In the genomic region with DNA sequence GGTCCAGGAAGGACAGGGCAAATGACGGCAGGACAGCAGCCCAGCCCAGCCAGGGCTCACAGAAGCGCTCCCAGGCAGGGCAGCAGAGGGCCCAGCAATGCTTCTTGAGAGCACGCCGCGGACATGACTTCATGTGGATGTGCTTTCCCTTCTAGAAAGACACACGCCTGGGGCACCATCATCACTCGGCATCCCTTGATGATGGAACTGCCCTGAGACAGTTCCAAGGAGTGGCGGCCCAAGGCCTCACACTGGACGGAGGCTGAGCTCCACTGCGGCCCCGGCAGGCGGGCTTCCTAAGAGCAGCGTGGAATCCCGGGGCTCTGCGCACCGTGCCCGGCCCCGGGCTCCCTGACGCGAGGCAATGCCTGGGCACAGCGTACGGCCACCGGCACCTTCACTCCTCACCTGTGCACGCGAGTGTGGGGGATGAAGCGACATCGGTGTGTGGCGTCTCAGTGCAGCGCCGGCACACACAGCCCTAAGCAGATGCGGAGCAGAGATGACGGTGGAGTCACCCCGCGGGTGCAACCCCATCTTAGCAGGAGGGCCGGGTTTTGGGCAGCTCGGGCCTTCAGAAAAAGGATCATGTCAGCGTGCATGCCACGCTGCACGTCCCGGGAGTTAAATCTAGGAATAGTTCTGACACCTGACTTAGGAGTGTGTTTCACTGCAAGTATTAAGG, we compare ENCODE assay signal across 19 cellular contexts.
DNase-seq lines count a peak whose midpoint lies in the region; ATAC-seq and TF ChIP-seq lines count a peak whose summit lies in the region.
"Had no signal": no experiment of that assay in that cellular context is flagged by ENCODE, and none has a peak within 500 bp of the region (broad histone marks: within the 10 kb centered on the region; RNA-seq: fewer than 3 reads in every experiment).

No MANE protein-coding gene starts in this region.

- CTCF ChIA-PET in HCT116 (lab: Charles Lee) = no interaction called here

- no peak for TF ChIP-seq CTCF in HCT116 (IDR thresholded peaks at IDR 0.05 in 2 of 3, conservative IDR thresholded peaks at IDR 0.05 in 1 of 3; ENCODE audit: borderline replicate concordance in 1 of 3, insufficient read depth in 1 of 3, low read depth in 2 of 3, low read length in 2 of 3)
- TF ChIP-seq CTCF in ascending aorta (IDR thresholded peaks at IDR 0.05) = no peak
- no peak for TF ChIP-seq CTCF in stomach (IDR thresholded peaks at IDR 0.05)

- H2AFZ ChIP-seq in HCT116 (ENCODE audit: low read depth, low read length, poor library complexity, severe bottlenecking) = no peak overlapping the region

- H3K4me3 ChIP-seq in HCT116 (replicated peaks in 1 of 2; ENCODE audit: low read depth in 1 of 2, low read length in 2 of 2) = no peak overlapping the region
- no peak overlapping the region for H3K4me3 ChIP-seq in ascending aorta
- no peak overlapping the region for H3K4me3 ChIP-seq in stomach

- no peaks in the 10 kb centered on the region for H3K9me2 ChIP-seq in HCT116 (ENCODE audit: insufficient read depth)

- ATAC-seq in HCT116 = no peak
- ATAC-seq: left colon had no signal

- no peaks in the 10 kb centered on the region for H3K9me3 ChIP-seq in HCT116 (ENCODE audit: control insufficient read depth in 1 of 2, insufficient read depth in 1 of 2, low read depth in 1 of 2, low read length in 2 of 2)
- H3K9me3 ChIP-seq in ascending aorta = no peaks in the 10 kb centered on the region
- H3K9me3 ChIP-seq in stomach = no peaks in the 10 kb centered on the region

- TF ChIP-seq EP300 in stomach (IDR thresholded peaks at IDR 0.05) = no peak

- H3K4me1 ChIP-seq in HCT116 (ENCODE audit: control insufficient read depth in 1 of 2, insufficient read depth in 2 of 2, low read length in 2 of 2) (peaks cover 21 to 66% of the 10 kb centered on the region in 2 experiments), ascending aorta (peaks cover 14 to 66% of the 10 kb centered on the region in 2 donors), stomach (peaks cover 0 to 4% (median 0%) of the 10 kb centered on the region in 4 donors)

- peak overlapping the region; percentile 78 for H3K4me2 ChIP-seq in HCT116 (ENCODE audit: low read length)

- DNase-seq in HCT116 (ENCODE audit: low read depth, low spot score) (no peak), ascending aorta (ENCODE audit: low spot score in 2 of 2) (no peak), mucosa of gallbladder (ENCODE audit: low spot score) (peak; percentile 9), stomach (peak; percentile 13), NCI-H2227 (lab: John Stamatoyannopoulos, UW; ENCODE audit: unreplicated experiment) (no peak), SIG-M5 (lab: John Stamatoyannopoulos, UW) (no peak), Kasumi-1 (lab: John Stamatoyannopoulos, UW) (no peak)
- DNase-seq: activated CD4-positive, alpha-beta T cell treated with anti-CD3 and anti-CD28 coated beads, Interleukin-2, amount 10 ng/mL, durations not matched to agents 7 days and 5 days; activated gamma-delta T cell treated with Interleukin-2 at 50 U/mL for 16 hours; AML-193; caudate nucleus; DMS79; left colon; midbrain; MV-4-11; NCI-H1694 treated with DMSO at 0.1 percent for 48 hours; NCI-H82; SHP77 treated with DMSO at 0.1 percent for 48 hours; T-helper 2 cell had no signal

- H3K27ac ChIP-seq in HCT116 (ENCODE audit: low read depth, low read length) (peak overlapping the region; percentile 34; the same call in 1 of the 2 replicates), ascending aorta (peak overlapping the region; percentile 87 to 95), stomach (no peak overlapping the region)

- intact Hi-C loops in HCT116 (cut with micrococcal nuclease) (no loop called here), ascending aorta (cut with DNase I) (loop anchor here (5.0 to 10.0 kb wide), 2 partner anchors 210 to 1622 kb away; no protein-coding TSS in a partner anchor), stomach (cut with DNase I; ENCODE audit: low total_unique reads) (no loop called here)

- H3K79me2 ChIP-seq in HCT116 (ENCODE audit: insufficient read depth, low read length) = no peaks in the 10 kb centered on the region

- 89 to 96% (median 95%) methylated on average over 17 to 40 of the region's 40 CpGs for WGBS in stomach, 5 donors

- H4K20me1 ChIP-seq in HCT116 (ENCODE audit: insufficient read depth) = no peaks in the 10 kb centered on the region

- no peaks in the 10 kb centered on the region for H3K27me3 ChIP-seq in HCT116 (ENCODE audit: insufficient read depth, low read length)
- no peaks in the 10 kb centered on the region for H3K27me3 ChIP-seq in ascending aorta
- H3K27me3 ChIP-seq in stomach = no peaks in the 10 kb centered on the region

- POLR2A ChIA-PET in HCT116 (lab: Charles Lee) = no interaction called here

- no peak overlapping the region for H3K9ac ChIP-seq in HCT116 (ENCODE audit: low read length)

- H3K36me3 ChIP-seq in HCT116 (ENCODE audit: control insufficient read depth in 1 of 2, insufficient read depth in 2 of 2, low read length in 2 of 2) = no peaks in the 10 kb centered on the region
- H3K36me3 ChIP-seq in ascending aorta = no peaks in the 10 kb centered on the region
- H3K36me3 ChIP-seq in stomach = no peaks in the 10 kb centered on the region

- BruUV-seq in HCT116 (replicated peaks; lab: Mats Ljungman, UMichigan) = no TSS peak

- TF ChIP-seq POLR2A in HCT116 (IDR thresholded peaks at IDR 0.05; ENCODE audit: borderline replicate concordance, extremely low read depth, insufficient read depth, insufficient read length) (no peak), stomach (IDR thresholded peaks at IDR 0.05) (no peak)

- no peak for TF ChIP-seq RAD21 in HCT116 (IDR thresholded peaks at IDR 0.05; ENCODE audit: low read depth)

- RAD21 ChIA-PET in HCT116 (lab: Charles Lee; ENCODE audit: low non-redundant PET in 1 of 2, low total read pairs in 2 of 2, uncharacterized antibody in 2 of 2, unreplicated experiment in 2 of 2) = no interaction called here

TF ChIP-seq in HCT116, 20 proteins besides CTCF, POLR2A, EP300 and RAD21:
- no peak for TF ChIP-seq SRF (IDR thresholded peaks at IDR 0.05; ENCODE audit: low read depth)
- TF ChIP-seq, protein P1, sequence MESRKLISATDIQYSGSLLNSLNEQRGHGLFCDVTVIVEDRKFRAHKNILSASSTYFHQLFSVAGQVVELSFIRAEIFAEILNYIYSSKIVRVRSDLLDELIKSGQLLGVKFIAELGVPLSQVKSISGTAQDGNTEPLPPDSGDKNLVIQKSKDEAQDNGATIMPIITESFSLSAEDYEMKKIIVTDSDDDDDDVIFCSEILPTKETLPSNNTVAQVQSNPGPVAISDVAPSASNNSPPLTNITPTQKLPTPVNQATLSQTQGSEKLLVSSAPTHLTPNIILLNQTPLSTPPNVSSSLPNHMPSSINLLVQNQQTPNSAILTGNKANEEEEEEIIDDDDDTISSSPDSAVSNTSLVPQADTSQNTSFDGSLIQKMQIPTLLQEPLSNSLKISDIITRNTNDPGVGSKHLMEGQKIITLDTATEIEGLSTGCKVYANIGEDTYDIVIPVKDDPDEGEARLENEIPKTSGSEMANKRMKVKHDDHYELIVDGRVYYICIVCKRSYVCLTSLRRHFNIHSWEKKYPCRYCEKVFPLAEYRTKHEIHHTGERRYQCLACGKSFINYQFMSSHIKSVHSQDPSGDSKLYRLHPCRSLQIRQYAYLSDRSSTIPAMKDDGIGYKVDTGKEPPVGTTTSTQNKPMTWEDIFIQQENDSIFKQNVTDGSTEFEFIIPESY (IDR thresholded peaks at IDR 0.05; ENCODE audit: extremely low read depth, insufficient replicate concordance, low read length) = no peak
- TF ChIP-seq CEBPB (IDR thresholded peaks at IDR 0.05; ENCODE audit: low read depth) = no peak
- no peak for TF ChIP-seq ZNF274 (IDR thresholded peaks at IDR 0.05; ENCODE audit: low read depth, low read length)
- no peak for TF ChIP-seq YY1 (IDR thresholded peaks at IDR 0.05; ENCODE audit: extremely low read depth, insufficient replicate concordance, low read depth, low read length)
- TF ChIP-seq, protein P2, sequence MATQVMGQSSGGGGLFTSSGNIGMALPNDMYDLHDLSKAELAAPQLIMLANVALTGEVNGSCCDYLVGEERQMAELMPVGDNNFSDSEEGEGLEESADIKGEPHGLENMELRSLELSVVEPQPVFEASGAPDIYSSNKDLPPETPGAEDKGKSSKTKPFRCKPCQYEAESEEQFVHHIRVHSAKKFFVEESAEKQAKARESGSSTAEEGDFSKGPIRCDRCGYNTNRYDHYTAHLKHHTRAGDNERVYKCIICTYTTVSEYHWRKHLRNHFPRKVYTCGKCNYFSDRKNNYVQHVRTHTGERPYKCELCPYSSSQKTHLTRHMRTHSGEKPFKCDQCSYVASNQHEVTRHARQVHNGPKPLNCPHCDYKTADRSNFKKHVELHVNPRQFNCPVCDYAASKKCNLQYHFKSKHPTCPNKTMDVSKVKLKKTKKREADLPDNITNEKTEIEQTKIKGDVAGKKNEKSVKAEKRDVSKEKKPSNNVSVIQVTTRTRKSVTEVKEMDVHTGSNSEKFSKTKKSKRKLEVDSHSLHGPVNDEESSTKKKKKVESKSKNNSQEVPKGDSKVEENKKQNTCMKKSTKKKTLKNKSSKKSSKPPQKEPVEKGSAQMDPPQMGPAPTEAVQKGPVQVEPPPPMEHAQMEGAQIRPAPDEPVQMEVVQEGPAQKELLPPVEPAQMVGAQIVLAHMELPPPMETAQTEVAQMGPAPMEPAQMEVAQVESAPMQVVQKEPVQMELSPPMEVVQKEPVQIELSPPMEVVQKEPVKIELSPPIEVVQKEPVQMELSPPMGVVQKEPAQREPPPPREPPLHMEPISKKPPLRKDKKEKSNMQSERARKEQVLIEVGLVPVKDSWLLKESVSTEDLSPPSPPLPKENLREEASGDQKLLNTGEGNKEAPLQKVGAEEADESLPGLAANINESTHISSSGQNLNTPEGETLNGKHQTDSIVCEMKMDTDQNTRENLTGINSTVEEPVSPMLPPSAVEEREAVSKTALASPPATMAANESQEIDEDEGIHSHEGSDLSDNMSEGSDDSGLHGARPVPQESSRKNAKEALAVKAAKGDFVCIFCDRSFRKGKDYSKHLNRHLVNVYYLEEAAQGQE (IDR thresholded peaks at IDR 0.05; ENCODE audit: low read depth) = no peak
- TF ChIP-seq JUND (IDR thresholded peaks at IDR 0.05) = no peak
- TF ChIP-seq, protein P3, sequence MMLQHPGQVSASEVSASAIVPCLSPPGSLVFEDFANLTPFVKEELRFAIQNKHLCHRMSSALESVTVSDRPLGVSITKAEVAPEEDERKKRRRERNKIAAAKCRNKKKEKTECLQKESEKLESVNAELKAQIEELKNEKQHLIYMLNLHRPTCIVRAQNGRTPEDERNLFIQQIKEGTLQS (IDR thresholded peaks at IDR 0.05) = no peak
- no peak for TF ChIP-seq FOSL1 (IDR thresholded peaks at IDR 0.05; ENCODE audit: low read depth)
- TF ChIP-seq EZH2phosphoT487 (IDR thresholded peaks at IDR 0.05; ENCODE audit: borderline replicate concordance) = no peak
- no peak for TF ChIP-seq SP1 (IDR thresholded peaks at IDR 0.05; ENCODE audit: low read depth)

Comparison
In these comparisons a context has a peak if more than half of its experiments do, and no peak if none do; other contexts are left out.
1. DNase-seq: peak in mucosa of gallbladder (single experiment) and stomach (single experiment); none in HCT116 (single experiment), ascending aorta (0 of 2), NCI-H2227 (single experiment), SIG-M5 (single experiment) and Kasumi-1 (0 of 2).
2. H3K27ac ChIP-seq: peak in HCT116 (single experiment) and ascending aorta (2 of 2); none in stomach (0 of 5).